8 cellular contexts compared by ENCODE assay signal in the genomic region with DNA sequence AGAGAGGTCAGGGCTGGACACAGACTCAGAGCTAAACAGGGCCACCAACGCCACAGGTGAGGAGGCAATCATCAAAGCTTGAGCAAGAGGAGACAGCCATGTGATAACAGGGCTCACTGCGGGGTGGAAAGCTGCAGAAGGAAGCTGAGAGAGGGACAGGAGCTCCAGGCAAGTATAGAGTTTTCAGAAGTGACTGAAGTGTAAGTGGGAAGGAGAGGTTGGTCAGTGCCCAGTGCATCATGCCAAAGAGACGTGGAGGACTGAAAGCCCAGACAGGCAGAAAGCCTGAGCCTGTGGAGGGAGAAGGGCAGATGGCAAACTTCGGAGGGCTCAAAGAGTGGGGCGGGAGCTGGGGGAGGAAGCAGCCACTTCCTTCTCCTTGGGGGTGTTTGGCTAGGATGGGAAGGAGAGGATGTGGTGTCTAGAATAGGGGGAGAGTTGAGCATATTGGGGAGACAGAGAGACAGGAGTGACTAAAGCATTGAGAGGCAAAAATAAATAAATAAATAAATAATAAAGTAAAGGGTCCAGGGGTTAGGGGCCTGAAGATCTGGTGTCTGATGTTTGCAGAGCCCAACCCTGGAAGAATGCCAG. TPM values are rescaled to one million over a fixed set of nuclear protein-coding genes. Genes with fewer than 3 reads are reported as not detected.
A peak's percentile ranks its signal among the peaks of the same experiment; 100 is the strongest.
DNase-seq lines count a peak whose midpoint lies in the region; ATAC-seq and TF ChIP-seq lines count a peak whose summit lies in the region.

No MANE protein-coding gene starts in this region.

- no peak overlapping the region; the same call in 1 of the 2 replicates for H4K91ac ChIP-seq in IMR-90 (ENCODE audit: insufficient read depth, low read depth, low read length)

- 0 out of 2 replicates have a peak overlapping the region, but pooled peaks have one; percentile 1 for H3K9ac ChIP-seq in IMR-90 (ENCODE audit: low read depth, low read length)
- no peak overlapping the region for H3K9ac ChIP-seq in neural progenitor cell
- no peak overlapping the region for H3K9ac ChIP-seq in mammary epithelial cell (ENCODE audit: insufficient read depth, low read length)

- no peak overlapping the region for H3K18ac ChIP-seq in IMR-90 (ENCODE audit: low read depth, low read length)

- no peak overlapping the region for H3K4me3 ChIP-seq in CD8-positive, alpha-beta memory T cell (ENCODE audit: low read length)
- H3K4me3 ChIP-seq in IMR-90 (ENCODE audit: insufficient read depth, low read depth, low read length) = no peak overlapping the region
- peak overlapping the region; percentile 14 for H3K4me3 ChIP-seq in choroid plexus epithelial cell (ENCODE audit: low read depth, low read length)
- no peak overlapping the region for H3K4me3 ChIP-seq in neural progenitor cell
- no peak overlapping the region for H3K4me3 ChIP-seq in mammary epithelial cell (replicated peaks in 1 of 3; ENCODE audit: insufficient read depth in 1 of 3, low read depth in 2 of 3, low read length in 3 of 3)

- dilution Hi-C loops in IMR-90 (cut with HindIII; ENCODE audit: low sequenced_read_pairs, unreplicated experiment) (no loop called here), mammary epithelial cell (cut with HindIII; ENCODE audit: low sequenced_read_pairs) (loop anchor here (5.0 kb wide), 3 partner anchors 33 to 68 kb away; no protein-coding TSS in a partner anchor)

- H3K4ac ChIP-seq in IMR-90 (ENCODE audit: low read depth, low read length) = peak overlapping the region; percentile 94; the same call in 1 of the 2 replicates

- peaks cover 0 to 2% (median 1%) of the 10 kb centered on the region in 3 donors for H3K36me3 Mint-ChIP-seq in CD8-positive, alpha-beta memory T cell
- peaks cover 2% of the 10 kb centered on the region for H3K36me3 Mint-ChIP-seq in neural progenitor cell

- H3K79me2 ChIP-seq in neural progenitor cell (ENCODE audit: low read depth) = no peaks in the 10 kb centered on the region
- H3K79me2 ChIP-seq in mammary epithelial cell (ENCODE audit: insufficient read depth, low read length) = peaks cover 53% of the 10 kb centered on the region

- H3K9me1 ChIP-seq in IMR-90 (ENCODE audit: insufficient read depth, low read length) = peaks cover 31% of the 10 kb centered on the region

- POLR2A ChIA-PET in CD8-positive, alpha-beta memory T cell (lab: Charles Lee) = interaction anchor here (1.0 kb wide), 2 partner anchors 9 to 13 kb away, joined by 3 to 5 read pairs; no protein-coding TSS in a partner anchor
- POLR2A ChIA-PET in IMR-90 (lab: Charles Lee; ENCODE audit: unreplicated experiment) = no interaction called here

- peak overlapping the region in 4 of 7 donors; percentile 9 to 25 (median 15) for H3K4me3 Mint-ChIP-seq in CD8-positive, alpha-beta memory T cell
- H3K4me3 Mint-ChIP-seq in neural progenitor cell = peak overlapping the region; percentile 62

- TF ChIP-seq CTCF in IMR-90 (conservative IDR thresholded peaks at IDR 0.05; ENCODE audit: low read depth, low read length) (no peak), choroid plexus epithelial cell (conservative IDR thresholded peaks at IDR 0.05; ENCODE audit: low read depth, low read length) (no peak), neural progenitor cell (IDR thresholded peaks at IDR 0.05) (no peak), mammary epithelial cell (conservative IDR thresholded peaks at IDR 0.05 in 1 of 2, IDR thresholded peaks at IDR 0.05 in 1 of 2; ENCODE audit: extremely low read depth in 1 of 2, insufficient read depth in 1 of 2, low read depth in 1 of 2, low read length in 2 of 2) (no peak)

- H3K27me3 Mint-ChIP-seq in CD8-positive, alpha-beta memory T cell = peaks cover 5 to 7% of the 10 kb centered on the region in 2 donors
- peaks cover 13% of the 10 kb centered on the region for H3K27me3 Mint-ChIP-seq in neural progenitor cell (ENCODE audit: insufficient read depth, low read depth)

- in situ Hi-C loops in IMR-90 (cut with MboI; ENCODE audit: low sequenced_read_pairs) = no loop called here
- in situ Hi-C loops in mammary epithelial cell (cut with MboI; ENCODE audit: low sequenced_read_pairs in 2 of 2) = loop anchor here in 1 of 2 donors (25.0 kb wide), 1 partner anchor 213 kb away; a partner anchor contains a TSS

- H4K20me1 ChIP-seq in IMR-90 (ENCODE audit: insufficient read depth, low read length) (peaks cover 36% of the 10 kb centered on the region), neural progenitor cell (ENCODE audit: low read depth) (peaks cover 3% of the 10 kb centered on the region), mammary epithelial cell (ENCODE audit: insufficient read depth, low read length) (no peaks in the 10 kb centered on the region)

- H2AFZ ChIP-seq in IMR-90 (replicated peaks; ENCODE audit: low read length, poor library complexity) = no peak overlapping the region
- no peak overlapping the region for H2AFZ ChIP-seq in neural progenitor cell (replicated peaks)
- no peak overlapping the region for H2AFZ ChIP-seq in mammary epithelial cell (ENCODE audit: low read depth, low read length)

- no peaks in the 10 kb centered on the region for H3K9me3 ChIP-seq in CD8-positive, alpha-beta memory T cell (ENCODE audit: low read length)
- H3K9me3 ChIP-seq in IMR-90 (ENCODE audit: control insufficient read depth, insufficient read depth, low read length) (no peaks in the 10 kb centered on the region), neural progenitor cell (ENCODE audit: low read depth) (no peaks in the 10 kb centered on the region), mammary epithelial cell (replicated peaks; ENCODE audit: insufficient read depth, low read length) (no peaks in the 10 kb centered on the region)

- BruUV-seq in IMR-90 (replicated peaks; lab: Mats Ljungman, UMichigan) = no TSS peak
- BruUV-seq in mammary epithelial cell (replicated peaks; lab: Mats Ljungman, UMichigan) = no TSS peak

- no peak overlapping the region for H4K5ac ChIP-seq in IMR-90 (ENCODE audit: low read depth, low read length)

- DNase-seq in CD8-positive, alpha-beta memory T cell = no peak
- DNase-seq in IMR-90 (no peak), choroid plexus epithelial cell (ENCODE audit: low read depth) (no peak), neural progenitor cell (ENCODE audit: low spot score) (no peak), mammary epithelial cell (no peak), pons (ENCODE audit: low spot score) (no peak), HPDE6-E6E7 (ENCODE audit: extremely low spot score) (no peak)

- peak overlapping the region; percentile 18 to 93 (median 58) for H3K27ac Mint-ChIP-seq in CD8-positive, alpha-beta memory T cell
- peak overlapping the region; percentile 20 for H3K27ac Mint-ChIP-seq in neural progenitor cell

- no peak overlapping the region; the same call in 1 of the 2 replicates for H3K23ac ChIP-seq in IMR-90 (ENCODE audit: low read depth, low read length)

- WGBS in IMR-90 (ENCODE audit: extremely low coverage in 2 of 2, insufficient read length in 1 of 2), 2 experiments = 75% methylated on average over 4 of the region's 5 CpGs; no CpG with 5 or more reads in 1 of the 2 experiments
- WGBS in mammary epithelial cell (ENCODE audit: low coverage, missing lambda C conversion rate) = 86% methylated on average over 2 of the region's 5 CpGs

- H3K4me1 ChIP-seq in CD8-positive, alpha-beta memory T cell (ENCODE audit: insufficient read depth, low read length) = peaks cover 22% of the 10 kb centered on the region
- H3K4me1 ChIP-seq in IMR-90 (ENCODE audit: control insufficient read depth, insufficient read depth, low read length) (peaks cover 29% of the 10 kb centered on the region), neural progenitor cell (peaks cover 31% of the 10 kb centered on the region), mammary epithelial cell (ENCODE audit: insufficient read depth, low read length) (peaks cover 59% of the 10 kb centered on the region)

- peaks cover 21% of the 10 kb centered on the region for H3F3A ChIP-seq in neural progenitor cell (ENCODE audit: low read depth)

- TF ChIP-seq POLR2A in IMR-90 (IDR thresholded peaks at IDR 0.05; ENCODE audit: low read depth, low read length) = no peak

- H2BK5ac ChIP-seq in IMR-90 (ENCODE audit: low read depth, low read length, poor library complexity, severe bottlenecking) = no peak overlapping the region

- peaks cover 7 to 68% of the 10 kb centered on the region in 2 experiments for H3K79me1 ChIP-seq in IMR-90 (ENCODE audit: low read depth in 1 of 2, low read length in 2 of 2)

- H2BK120ac ChIP-seq in IMR-90 (ENCODE audit: low read depth, low read length) = no peak overlapping the region

- CTCF ChIA-PET in CD8-positive, alpha-beta memory T cell (lab: Charles Lee) = interaction anchor here (0.9 to 2.7 kb wide), 3 partner anchors 11 to 64 kb away, joined by 3 to 19 read pairs (median 3); no protein-coding TSS in a partner anchor
- CTCF ChIA-PET in IMR-90 (lab: Yijun Ruan, JAX) = interaction anchor here (1.6 kb wide), 2 partner anchors 12 to 64 kb away, joined by 4 to 7 read pairs; no protein-coding TSS in a partner anchor
- CTCF ChIA-PET in mammary epithelial cell (lab: Charles Lee; ENCODE audit: low non-redundant PET) = no interaction called here

- no peak overlapping the region for H2BK15ac ChIP-seq in IMR-90 (ENCODE audit: low read depth, low read length)

- H3K14ac ChIP-seq in IMR-90 (replicated peaks; ENCODE audit: low read depth, low read length) = peak overlapping the region; percentile 94; the same call in 1 of the 2 replicates

- H3K56ac ChIP-seq in IMR-90 (ENCODE audit: extremely low read depth, insufficient read depth, low read length) = no peak overlapping the region

- H3K36me3 ChIP-seq in CD8-positive, alpha-beta memory T cell (ENCODE audit: insufficient read depth, low read length) = no peaks in the 10 kb centered on the region
- H3K36me3 ChIP-seq in IMR-90 (ENCODE audit: control insufficient read depth, insufficient read depth, low read length) = peaks cover 27% of the 10 kb centered on the region
- H3K36me3 ChIP-seq in neural progenitor cell = no peaks in the 10 kb centered on the region
- no peaks in the 10 kb centered on the region for H3K36me3 ChIP-seq in mammary epithelial cell (ENCODE audit: insufficient read depth, low read length)

- peak overlapping the region; percentile 92 for H2AK5ac ChIP-seq in IMR-90 (ENCODE audit: low read depth, low read length)

- no peak overlapping the region for H4K8ac ChIP-seq in IMR-90 (ENCODE audit: low read depth in 2 of 2, low read length in 2 of 2)

- TF ChIP-seq RAD21 in IMR-90 (IDR thresholded peaks at IDR 0.05; ENCODE audit: low read length) = no peak

- no peak for ATAC-seq in IMR-90 (ENCODE audit: low read depth)
- no peak for ATAC-seq in HG03108 (IDR thresholded peaks at IDR 0.05; ENCODE audit: unreplicated experiment)

- no peak overlapping the region for H2AK9ac ChIP-seq in IMR-90 (replicated peaks; ENCODE audit: low read depth, low read length, poor library complexity)

- peaks cover 29 to 42% (median 37%) of the 10 kb centered on the region in 3 donors for H3K4me1 Mint-ChIP-seq in CD8-positive, alpha-beta memory T cell
- peaks cover 56% of the 10 kb centered on the region for H3K4me1 Mint-ChIP-seq in neural progenitor cell

- peaks cover 0 to 2% (median 0%) of the 10 kb centered on the region in 5 donors for H3K9me3 Mint-ChIP-seq in CD8-positive, alpha-beta memory T cell
- H3K9me3 Mint-ChIP-seq in neural progenitor cell = no peaks in the 10 kb centered on the region

- H2BK20ac ChIP-seq in IMR-90 (ENCODE audit: low read depth, low read length) = no peak overlapping the region

- H3K27ac ChIP-seq in CD8-positive, alpha-beta memory T cell (ENCODE audit: low read depth, low read length) = no peak overlapping the region
- H3K27ac ChIP-seq in IMR-90 (ENCODE audit: insufficient read depth, low read length) (no peak overlapping the region), neural progenitor cell (no peak overlapping the region), mammary epithelial cell (ENCODE audit: insufficient read depth, low read depth, low read length) (no peak overlapping the region)

- intact Hi-C loops in IMR-90 (cut with micrococcal nuclease) = loop anchor here (2.0 to 5.0 kb wide), 2 partner anchors 93 to 201 kb away; a partner anchor contains a TSS
- intact Hi-C loops in mammary epithelial cell (cut with micrococcal nuclease) = loop anchor here (10.0 kb wide), 1 partner anchor 225 kb away; no protein-coding TSS in a partner anchor

- peak overlapping the region; percentile 19; the same call in 1 of the 2 replicates for H3K4me2 ChIP-seq in IMR-90 (ENCODE audit: low read depth, low read length)
- H3K4me2 ChIP-seq in neural progenitor cell = no peak overlapping the region
- H3K4me2 ChIP-seq in mammary epithelial cell (ENCODE audit: insufficient read depth, low read depth, low read length) = no peak overlapping the region

- no peaks in the 10 kb centered on the region for H3K27me3 ChIP-seq in CD8-positive, alpha-beta memory T cell (ENCODE audit: insufficient read depth, low read length, poor library complexity, severe bottlenecking)
- H3K27me3 ChIP-seq in IMR-90 (ENCODE audit: control insufficient read depth, insufficient read depth, low read length) = no peaks in the 10 kb centered on the region
- H3K27me3 ChIP-seq in neural progenitor cell = peaks cover 65% of the 10 kb centered on the region
- no peaks in the 10 kb centered on the region for H3K27me3 ChIP-seq in mammary epithelial cell (ENCODE audit: insufficient read depth, low read length)

RNA-seq across cellular contexts. Expression of a gene that starts 2.6 kb away (rescaled TPM):
- total RNA-seq in CD8-positive, alpha-beta memory T cell = 1 to 10 TPM; 2.9 to 3.2 TPM
- 0.82 TPM for polyA plus RNA-seq in CD8-positive, alpha-beta memory T cell
- 38.3 and 48.6 TPM in 2 replicates for total RNA-seq in IMR-90 (2012; rRNA removed)
- polyA plus RNA-seq in IMR-90 (2012; rRNA removed) = 62.5 and 66.6 TPM in 2 replicates
- polyA plus RNA-seq in IMR-90 (2012; cell fraction: cytosol; rRNA removed) = 43.3 and 62.3 TPM in 2 replicates
- polyA plus RNA-seq in IMR-90 (2012; cell fraction: nucleus; rRNA removed; ENCODE audit: low replicate concordance) = 123 and 327 TPM in 2 replicates
- total RNA-seq in neural progenitor cell (ENCODE audit: low replicate concordance) = 0.28 and 1.6 TPM in 2 replicates
- 10 to 100 TPM; 35.8 to 59.8 TPM for total RNA-seq in mammary epithelial cell
- polyA plus RNA-seq in mammary epithelial cell = 21.9 TPM
- 9.4 TPM for polyA minus RNA-seq in mammary epithelial cell
